8 cellular contexts compared by ENCODE assay signal in genomic region chr14:44316647-44317432, GRCh38.
DNase-seq lines count a peak whose midpoint lies in the region; ATAC-seq and TF ChIP-seq lines count a peak whose summit lies in the region.

No MANE protein-coding gene starts in this region.

- peak; percentile 20 for DNase-seq in DMS153 treated with DMSO at 0.1 percent for 48 hours (lab: John Stamatoyannopoulos, UW; ENCODE audit: unreplicated experiment)
- DNase-seq in NCI-H2029 treated with DMSO at 0.1 percent for 48 hours (lab: John Stamatoyannopoulos, UW), result peak; percentile 40
- peak in 2 of 4 donors; percentile 16 to 71 for DNase-seq in body of pancreas
- peak; percentile 40 to 77 for DNase-seq in trophoblast cell
- no peak for DNase-seq in SK-N-DZ (ENCODE audit: low spot score)

- no peaks in the 10 kb centered on the region for H3K36me3 ChIP-seq in HEK293 (ENCODE audit: control insufficient read depth in 2 of 2, insufficient read depth in 1 of 2, low read length in 2 of 2)
- H3K36me3 ChIP-seq in body of pancreas (replicated peaks in 1 of 2; ENCODE audit: insufficient read depth in 1 of 2, low read depth in 2 of 2), result no peaks in the 10 kb centered on the region
- H3K36me3 ChIP-seq in trophoblast cell (ENCODE audit: control insufficient read depth in 1 of 2, insufficient read depth in 2 of 2, low read length in 2 of 2), result no peaks in the 10 kb centered on the region

- peak overlapping the region; percentile 66 for H4K8ac ChIP-seq in trophoblast cell (ENCODE audit: low read depth, low read length)

- ATAC-seq in body of pancreas (peak; percentile 83), HG03521 (IDR thresholded peaks at IDR 0.05; ENCODE audit: unreplicated experiment) (no peak), GM21526 (IDR thresholded peaks at IDR 0.05; ENCODE audit: low FRiP score, unreplicated experiment) (no peak)

- no peak for TF ChIP-seq POLR2A in body of pancreas (IDR thresholded peaks at IDR 0.05)

- H3K4me3 ChIP-seq in HEK293 (ENCODE audit: low read depth, low read length) (no peak overlapping the region), body of pancreas (no peak overlapping the region), trophoblast cell (ENCODE audit: low read depth, low read length) (no peak overlapping the region)

- no peak overlapping the region for H4K12ac ChIP-seq in trophoblast cell (ENCODE audit: low read depth, low read length)

- H3K14ac ChIP-seq in trophoblast cell (ENCODE audit: low read length), result no peak overlapping the region

- no peak overlapping the region for H3K4me2 ChIP-seq in trophoblast cell (ENCODE audit: low read length)

- H4K91ac ChIP-seq in trophoblast cell (ENCODE audit: low read depth, low read length), result peak overlapping the region; percentile 50

- H3K79me2 ChIP-seq in trophoblast cell (ENCODE audit: control insufficient read depth, insufficient read depth, low read length, poor library complexity), result no peaks in the 10 kb centered on the region

- TF ChIP-seq CTCF in HEK293 (tag by site-specific recombination; IDR thresholded peaks at IDR 0.05), result no peak
- no peak for TF ChIP-seq CTCF in body of pancreas (IDR thresholded peaks at IDR 0.05)

- H3K27me3 ChIP-seq in body of pancreas (no peaks in the 10 kb centered on the region), trophoblast cell (ENCODE audit: insufficient read depth, low read length) (no peaks in the 10 kb centered on the region)

- H3K18ac ChIP-seq in trophoblast cell (ENCODE audit: low read length), result no peak overlapping the region

- H2BK12ac ChIP-seq in trophoblast cell (ENCODE audit: low read length), result peak overlapping the region; percentile 84

- no peak overlapping the region for H2AK5ac ChIP-seq in trophoblast cell (ENCODE audit: low read length)

- intact Hi-C loops in body of pancreas (cut with DNase I), result no loop called here

- H2BK5ac ChIP-seq in trophoblast cell (ENCODE audit: low read depth, low read length, poor library complexity), result peak overlapping the region; percentile 56

- no peak overlapping the region for H3K27ac ChIP-seq in HEK293 (ENCODE audit: extremely low read depth, low read depth, low read length)
- H3K27ac ChIP-seq in body of pancreas, result no peak overlapping the region
- no peak overlapping the region for H3K27ac ChIP-seq in trophoblast cell (ENCODE audit: low read depth, low read length)

- no peak overlapping the region for H3K9ac ChIP-seq in trophoblast cell (ENCODE audit: low read length)

- no peak overlapping the region for H3K23ac ChIP-seq in trophoblast cell (ENCODE audit: low read length)

- CTCF ChIA-PET in HEK293 (lab: Yijun Ruan, JAX), result no interaction called here

- H3K9me3 ChIP-seq in HEK293 (ENCODE audit: control insufficient read depth, insufficient read depth, low read depth, low read length) (no peaks in the 10 kb centered on the region), body of pancreas (no peaks in the 10 kb centered on the region), trophoblast cell (ENCODE audit: insufficient read depth, low read depth, low read length) (no peaks in the 10 kb centered on the region)

- peaks cover 3% of the 10 kb centered on the region for H3K79me1 ChIP-seq in trophoblast cell (ENCODE audit: low read length)

- H2AFZ ChIP-seq in trophoblast cell (ENCODE audit: insufficient read depth, low read length, poor library complexity), result no peak overlapping the region

- no peaks in the 10 kb centered on the region for H3K4me1 ChIP-seq in HEK293 (ENCODE audit: control insufficient read depth, insufficient read depth, low read length)
- no peaks in the 10 kb centered on the region for H3K4me1 ChIP-seq in body of pancreas
- H3K4me1 ChIP-seq in trophoblast cell (ENCODE audit: control insufficient read depth in 1 of 2, insufficient read depth in 2 of 2, low read length in 2 of 2), result peaks cover 3% of the 10 kb centered on the region in 2 experiments

- peak overlapping the region; percentile 66 for H2BK120ac ChIP-seq in trophoblast cell (ENCODE audit: insufficient read depth, low read length, poor library complexity)

- WGBS in body of pancreas, 2 donors, result 47 to 55% methylated on average over 7 of the region's 7 CpGs
- no CpG with 5 or more reads among the region's 7 CpGs for WGBS in trophoblast cell (ENCODE audit: extremely low coverage, insufficient coverage, insufficient read length)

- POLR2A ChIA-PET in HEK293 (lab: Yijun Ruan, JAX), result no interaction called here

- H3K4ac ChIP-seq in trophoblast cell (ENCODE audit: low read depth, low read length), result no peak overlapping the region

TF ChIP-seq in HEK293, 187 proteins besides CTCF, POLR2A, EP300 and RAD21 (continues in another document):
- TF ChIP-seq, protein P1, sequence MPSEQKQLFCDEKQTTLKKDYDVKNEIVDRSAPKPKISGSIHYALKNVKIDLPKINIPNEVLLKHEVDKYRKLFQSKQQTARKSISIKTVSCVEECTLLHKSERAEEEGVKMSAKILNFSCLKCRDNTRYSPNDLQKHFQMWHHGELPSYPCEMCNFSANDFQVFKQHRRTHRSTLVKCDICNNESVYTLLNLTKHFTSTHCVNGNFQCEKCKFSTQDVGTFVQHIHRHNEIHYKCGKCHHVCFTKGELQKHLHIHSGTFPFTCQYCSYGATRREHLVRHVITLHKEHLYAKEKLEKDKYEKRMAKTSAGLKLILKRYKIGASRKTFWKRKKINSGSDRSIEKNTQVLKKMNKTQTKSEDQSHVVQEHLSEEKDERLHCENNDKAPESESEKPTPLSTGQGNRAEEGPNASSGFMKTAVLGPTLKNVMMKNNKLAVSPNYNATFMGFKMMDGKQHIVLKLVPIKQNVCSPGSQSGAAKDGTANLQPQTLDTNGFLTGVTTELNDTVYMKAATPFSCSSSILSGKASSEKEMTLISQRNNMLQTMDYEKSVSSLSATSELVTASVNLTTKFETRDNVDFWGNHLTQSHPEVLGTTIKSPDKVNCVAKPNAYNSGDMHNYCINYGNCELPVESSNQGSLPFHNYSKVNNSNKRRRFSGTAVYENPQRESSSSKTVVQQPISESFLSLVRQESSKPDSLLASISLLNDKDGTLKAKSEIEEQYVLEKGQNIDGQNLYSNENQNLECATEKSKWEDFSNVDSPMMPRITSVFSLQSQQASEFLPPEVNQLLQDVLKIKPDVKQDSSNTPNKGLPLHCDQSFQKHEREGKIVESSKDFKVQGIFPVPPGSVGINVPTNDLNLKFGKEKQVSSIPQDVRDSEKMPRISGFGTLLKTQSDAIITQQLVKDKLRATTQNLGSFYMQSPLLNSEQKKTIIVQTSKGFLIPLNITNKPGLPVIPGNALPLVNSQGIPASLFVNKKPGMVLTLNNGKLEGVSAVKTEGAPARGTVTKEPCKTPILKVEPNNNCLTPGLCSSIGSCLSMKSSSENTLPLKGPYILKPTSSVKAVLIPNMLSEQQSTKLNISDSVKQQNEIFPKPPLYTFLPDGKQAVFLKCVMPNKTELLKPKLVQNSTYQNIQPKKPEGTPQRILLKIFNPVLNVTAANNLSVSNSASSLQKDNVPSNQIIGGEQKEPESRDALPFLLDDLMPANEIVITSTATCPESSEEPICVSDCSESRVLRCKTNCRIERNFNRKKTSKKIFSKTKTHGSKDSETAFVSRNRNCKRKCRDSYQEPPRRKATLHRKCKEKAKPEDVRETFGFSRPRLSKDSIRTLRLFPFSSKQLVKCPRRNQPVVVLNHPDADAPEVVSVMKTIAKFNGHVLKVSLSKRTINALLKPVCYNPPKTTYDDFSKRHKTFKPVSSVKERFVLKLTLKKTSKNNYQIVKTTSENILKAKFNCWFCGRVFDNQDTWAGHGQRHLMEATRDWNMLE (tag by site-specific recombination; conservative IDR thresholded peaks at IDR 0.05; ENCODE audit: low read depth), result peak; percentile 46
- TF ChIP-seq ZBTB20 (tag by site-specific recombination; IDR thresholded peaks at IDR 0.05), result no peak
- TF ChIP-seq ZNF501 (tag by site-specific recombination; IDR thresholded peaks at IDR 0.05), result no peak
- TF ChIP-seq ZBTB44 (tag by site-specific recombination; IDR thresholded peaks at IDR 0.05), result no peak
- no peak for TF ChIP-seq ZNF404 (tag by site-specific recombination; IDR thresholded peaks at IDR 0.05)
- TF ChIP-seq ZNF138 (tag by site-specific recombination; IDR thresholded peaks at IDR 0.05; ENCODE audit: borderline replicate concordance), result no peak
- TF ChIP-seq KLF8 (tag by site-specific recombination; IDR thresholded peaks at IDR 0.05), result no peak
- no peak for TF ChIP-seq ZBTB6 (tag by site-specific recombination; IDR thresholded peaks at IDR 0.05)
